In genomic region chr18:24011095-24011917, GRCh38 we compare ENCODE assay signal across 14 cellular contexts. TPM values are rescaled to one million over a fixed set of nuclear protein-coding genes. Genes with fewer than 3 reads are reported as not detected.
DNase-seq lines count a peak whose midpoint lies in the region; ATAC-seq and TF ChIP-seq lines count a peak whose summit lies in the region.
"Had no signal": no experiment of that assay in that cellular context is flagged by ENCODE, and none has a peak within 500 bp of the region (broad histone marks: within the 10 kb centered on the region; RNA-seq: fewer than 3 reads in every experiment).

No MANE protein-coding gene starts in this region.

- intact Hi-C loops in activated CD4-positive, alpha-beta T cell treated with anti-CD3 and anti-CD28 coated beads for 36 hours (cut with DNase I, micrococcal nuclease): loop anchor here in 1 of 2 experiments (10.0 kb wide), 3 partner anchors 353 to 777 kb away; partner anchors contain the start of gene RMC1

- DNase-seq in activated CD4-positive, alpha-beta T cell treated with anti-CD3 and anti-CD28 coated beads for 36 hours: peak; percentile 26
- DNase-seq in activated CD4-positive, alpha-beta T cell treated with anti-CD3 and anti-CD28 coated beads, Interleukin-2, amount 50 U/mL, for 4 hours: no peak
- peak; percentile 63 for DNase-seq in Jurkat, Clone E6-1 (ENCODE audit: low read depth, low spot score)
- DNase-seq in activated CD8-positive, alpha-beta T cell treated with anti-CD3 and anti-CD28 coated beads, Interleukin-2, amount 10 ng/mL, durations not matched to agents 7 days and 5 days: peak; percentile 65
- DNase-seq in natural killer cell treated with Interleukin-12 subunit alpha and Interleukin-12 subunit beta and Interleukin-15 and Interleukin-18, amount 100 ng/mL, for 72 hours (ENCODE audit: low spot score): no peak
- DNase-seq in NCI-H128 (lab: John Stamatoyannopoulos, UW; ENCODE audit: unreplicated experiment): no peak
- no peak for DNase-seq in GM13976 (ENCODE audit: low spot score)
- DNase-seq: DMS 273 treated with DMSO at 0.1 percent for 48 hours, KBM-7, left ventricle myocardium superior, NCI-H2029 treated with DMSO at 0.1 percent for 48 hours, SW 1271 had no signal

- H3K4me1 Mint-ChIP-seq in activated CD4-positive, alpha-beta T cell treated with anti-CD3 and anti-CD28 coated beads for 36 hours: peaks cover 61% of the 10 kb centered on the region
- H3K4me1 Mint-ChIP-seq in activated CD8-positive, alpha-beta T cell treated with anti-CD3 and anti-CD28 coated beads, Interleukin-2, amount 10 ng/mL, durations not matched to agents 7 days and 5 days (ENCODE audit: low read depth): peaks cover 62% of the 10 kb centered on the region
- H3K4me1 Mint-ChIP-seq in natural killer cell treated with Interleukin-12 subunit alpha and Interleukin-12 subunit beta and Interleukin-15 and Interleukin-18, amount 100 ng/mL, for 72 hours (ENCODE audit: low read depth in 2 of 2): peaks cover 57 to 63% of the 10 kb centered on the region in 2 donors

- H3K27me3 Mint-ChIP-seq in activated CD4-positive, alpha-beta T cell treated with anti-CD3 and anti-CD28 coated beads for 36 hours: peaks cover 7% of the 10 kb centered on the region
- no peaks in the 10 kb centered on the region for H3K27me3 Mint-ChIP-seq in activated CD8-positive, alpha-beta T cell treated with anti-CD3 and anti-CD28 coated beads, Interleukin-2, amount 10 ng/mL, durations not matched to agents 7 days and 5 days (ENCODE audit: low read depth)
- peaks cover 0 to 9% of the 10 kb centered on the region in 2 donors for H3K27me3 Mint-ChIP-seq in natural killer cell treated with Interleukin-12 subunit alpha and Interleukin-12 subunit beta and Interleukin-15 and Interleukin-18, amount 100 ng/mL, for 72 hours

- in situ Hi-C loops in GM13976 (cut with MboI; ENCODE audit: low sequenced_read_pairs, unreplicated experiment): loop anchor here (10.0 kb wide), 1 partner anchor 113 kb away; no protein-coding TSS in a partner anchor

- CTCF ChIA-PET in activated CD4-positive, alpha-beta T cell treated with anti-CD3 and anti-CD28 coated beads for 36 hours (lab: Charles Lee): no interaction called here
- CTCF ChIA-PET in activated CD8-positive, alpha-beta T cell treated with anti-CD3 and anti-CD28 coated beads, Interleukin-2, amount 10 ng/mL, durations not matched to agents 7 days and 5 days (lab: Charles Lee): interaction anchor here (1.1 to 4.0 kb wide), 11 partner anchors 12 to 187 kb away, joined by 3 to 21 read pairs (median 3); no protein-coding TSS in a partner anchor

- no peaks in the 10 kb centered on the region for H3K9me3 Mint-ChIP-seq in activated CD4-positive, alpha-beta T cell treated with anti-CD3 and anti-CD28 coated beads for 36 hours (ENCODE audit: low read depth)
- no peaks in the 10 kb centered on the region for H3K9me3 Mint-ChIP-seq in activated CD8-positive, alpha-beta T cell treated with anti-CD3 and anti-CD28 coated beads, Interleukin-2, amount 10 ng/mL, durations not matched to agents 7 days and 5 days (ENCODE audit: insufficient read depth)
- no peaks in the 10 kb centered on the region for H3K9me3 Mint-ChIP-seq in natural killer cell treated with Interleukin-12 subunit alpha and Interleukin-12 subunit beta and Interleukin-15 and Interleukin-18, amount 100 ng/mL, for 72 hours
- H3K9me3 Mint-ChIP-seq: type B pancreatic cell had no signal

- H3K36me3 Mint-ChIP-seq in activated CD4-positive, alpha-beta T cell treated with anti-CD3 and anti-CD28 coated beads for 36 hours (ENCODE audit: low read depth): no peaks in the 10 kb centered on the region
- peaks cover 10% of the 10 kb centered on the region for H3K36me3 Mint-ChIP-seq in activated CD8-positive, alpha-beta T cell treated with anti-CD3 and anti-CD28 coated beads, Interleukin-2, amount 10 ng/mL, durations not matched to agents 7 days and 5 days (ENCODE audit: low read depth)
- H3K36me3 Mint-ChIP-seq in natural killer cell treated with Interleukin-12 subunit alpha and Interleukin-12 subunit beta and Interleukin-15 and Interleukin-18, amount 100 ng/mL, for 72 hours: peaks cover 4% of the 10 kb centered on the region
- H3K36me3 Mint-ChIP-seq: type B pancreatic cell had no signal

- ATAC-seq in activated CD4-positive, alpha-beta T cell treated with anti-CD3 and anti-CD28 coated beads for 36 hours: no peak
- no peak for ATAC-seq in activated CD8-positive, alpha-beta T cell treated with anti-CD3 and anti-CD28 coated beads, Interleukin-2, amount 10 ng/mL, durations not matched to agents 7 days and 5 days
- ATAC-seq in natural killer cell treated with Interleukin-12 subunit alpha and Interleukin-12 subunit beta and Interleukin-15 and Interleukin-18, amount 100 ng/mL, for 72 hours: no peak
- no peak for ATAC-seq in HG02840 (IDR thresholded peaks at IDR 0.05; ENCODE audit: low FRiP score, unreplicated experiment)
- ATAC-seq: left ventricle myocardium superior had no signal

- peak overlapping the region; percentile 79 for H3K27ac Mint-ChIP-seq in activated CD4-positive, alpha-beta T cell treated with anti-CD3 and anti-CD28 coated beads for 36 hours
- peak overlapping the region; percentile 97 for H3K27ac Mint-ChIP-seq in activated CD8-positive, alpha-beta T cell treated with anti-CD3 and anti-CD28 coated beads, Interleukin-2, amount 10 ng/mL, durations not matched to agents 7 days and 5 days
- peak overlapping the region; percentile 80 to 83 for H3K27ac Mint-ChIP-seq in natural killer cell treated with Interleukin-12 subunit alpha and Interleukin-12 subunit beta and Interleukin-15 and Interleukin-18, amount 100 ng/mL, for 72 hours
- H3K27ac Mint-ChIP-seq: type B pancreatic cell had no signal

- peak overlapping the region; percentile 59 for H3K4me3 Mint-ChIP-seq in activated CD4-positive, alpha-beta T cell treated with anti-CD3 and anti-CD28 coated beads for 36 hours
- peak overlapping the region; percentile 70 for H3K4me3 Mint-ChIP-seq in activated CD8-positive, alpha-beta T cell treated with anti-CD3 and anti-CD28 coated beads, Interleukin-2, amount 10 ng/mL, durations not matched to agents 7 days and 5 days
- peak overlapping the region; percentile 89 for H3K4me3 Mint-ChIP-seq in natural killer cell treated with Interleukin-12 subunit alpha and Interleukin-12 subunit beta and Interleukin-15 and Interleukin-18, amount 100 ng/mL, for 72 hours
- H3K4me3 Mint-ChIP-seq: type B pancreatic cell had no signal

- POLR2A ChIA-PET in activated CD4-positive, alpha-beta T cell treated with anti-CD3 and anti-CD28 coated beads for 36 hours (lab: Charles Lee): interaction anchor here (0.6 to 1.1 kb wide), 2 partner anchors 33 to 82 kb away, joined by 3 read pairs; no protein-coding TSS in a partner anchor
- POLR2A ChIA-PET in activated CD8-positive, alpha-beta T cell treated with anti-CD3 and anti-CD28 coated beads, Interleukin-2, amount 10 ng/mL, durations not matched to agents 7 days and 5 days (lab: Charles Lee): interaction anchor here (0.5 to 1.4 kb wide), 10 partner anchors 8 to 82 kb away, joined by 3 to 4 read pairs (median 3); no protein-coding TSS in a partner anchor

- no peak for TF ChIP-seq CTCF in GM13976 (IDR thresholded peaks at IDR 0.05; ENCODE audit: borderline replicate concordance, control extremely low read depth, extremely low read depth, insufficient read depth, missing control alignments)

- peak overlapping the region; percentile 5; the same call in 1 of the 2 replicates for H3K4me3 ChIP-seq in Jurkat, Clone E6-1 (ENCODE audit: low read length)

RNA-seq across cellular contexts. Expression of gene TTC39C, which starts 3.2 kb away (rescaled TPM):
- 10 to 100 TPM; 22.2 to 28.6 TPM for total RNA-seq in activated CD4-positive, alpha-beta T cell treated with anti-CD3 and anti-CD28 coated beads for 36 hours
- 16.8 TPM for polyA plus RNA-seq in Jurkat, Clone E6-1 (2012; ENCODE audit: insufficient read depth, insufficient read length)
- 10 to 100 TPM; 71.5 to 72.2 TPM for total RNA-seq in activated CD8-positive, alpha-beta T cell treated with anti-CD3 and anti-CD28 coated beads, Interleukin-2, amount 10 ng/mL, durations not matched to agents 7 days and 5 days
- total RNA-seq in natural killer cell treated with Interleukin-12 subunit alpha and Interleukin-12 subunit beta and Interleukin-15 and Interleukin-18, amount 100 ng/mL, for 72 hours: 10 to 100 TPM; 54.8 to 69.7 TPM

Comparison
In these comparisons a context has a peak if more than half of its experiments do, and no peak if none do; other contexts are left out.
1. DNase-seq: peak in activated CD4-positive, alpha-beta T cell treated with anti-CD3 and anti-CD28 coated beads for 36 hours (single experiment), Jurkat, Clone E6-1 (single experiment) and activated CD8-positive, alpha-beta T cell treated with anti-CD3 and anti-CD28 coated beads, Interleukin-2, amount 10 ng/mL, durations not matched to agents 7 days and 5 days (single experiment); none in activated CD4-positive, alpha-beta T cell treated with anti-CD3 and anti-CD28 coated beads, Interleukin-2, amount 50 U/mL, for 4 hours (0 of 2), natural killer cell treated with Interleukin-12 subunit alpha and Interleukin-12 subunit beta and Interleukin-15 and Interleukin-18, amount 100 ng/mL, for 72 hours (single experiment), NCI-H128 (single experiment) and GM13976 (single experiment).
2. Peak in every context shown above with its lines, with median percentiles within 50 percentile points of each other: H3K27ac Mint-ChIP-seq and H3K4me3 Mint-ChIP-seq.